1 cellular context compared by ENCODE assay signal in genomic region chr7:49766966-49767365, GRCh38.
TF ChIP-seq lines count a peak whose summit lies in the region.

No MANE protein-coding gene starts in this region.

TF ChIP-seq in GM12878, 131 proteins besides CTCF, POLR2A, EP300 and RAD21 (continued from another document and continues in another):
- TF ChIP-seq PRDM15 (CRISPR knock-in tag; IDR thresholded peaks at IDR 0.05) (no peak), SMC3 (IDR thresholded peaks at IDR 0.05; ENCODE audit: borderline replicate concordance, low read length) (0 out of 2 replicates have a peak, but pooled peaks have one; percentile 18), EGR1 (IDR thresholded peaks at IDR 0.05; ENCODE audit: borderline replicate concordance in 1 of 2, low read depth in 2 of 2, low read length in 2 of 2) (no peak), ZNF622 (IDR thresholded peaks at IDR 0.05) (no peak), BCLAF1 (IDR thresholded peaks at IDR 0.05) (no peak), ZNF24 (IDR thresholded peaks at IDR 0.05) (no peak), ZSCAN29 (IDR thresholded peaks at IDR 0.05) (no peak), NFXL1 (IDR thresholded peaks at IDR 0.05; ENCODE audit: borderline replicate concordance) (no peak), CHD1 (IDR thresholded peaks at IDR 0.05; ENCODE audit: low read depth, low read length) (no peak), TBL1XR1 (IDR thresholded peaks at IDR 0.05; ENCODE audit: low read depth, low read length) (peak; percentile 93), HDGF (IDR thresholded peaks at IDR 0.05) (no peak), JUND (IDR thresholded peaks at IDR 0.05; ENCODE audit: low read depth, low read length) (peak; percentile 83), NR2C1 (IDR thresholded peaks at IDR 0.05) (no peak), IRF3 (IDR thresholded peaks at IDR 0.05) (no peak), JUNB (IDR thresholded peaks at IDR 0.05) (peak; percentile 90), HDAC2 (IDR thresholded peaks at IDR 0.05) (no peak), LARP7 (IDR thresholded peaks at IDR 0.05) (no peak), USF1 (IDR thresholded peaks at IDR 0.05; ENCODE audit: borderline replicate concordance, extremely low read length, insufficient read depth, low read depth, low read length) (no peak), E2F4 (IDR thresholded peaks at IDR 0.05; ENCODE audit: low read depth, low read length) (no peak), RUNX3 (IDR thresholded peaks at IDR 0.05; ENCODE audit: low read length) (peak; percentile 96), USF2 (IDR thresholded peaks at IDR 0.05; ENCODE audit: borderline replicate concordance, low read depth, low read length) (no peak), NRF1 (conservative IDR thresholded peaks at IDR 0.05; ENCODE audit: low read depth, low read length) (no peak), POLR2AphosphoS2 (IDR thresholded peaks at IDR 0.05; ENCODE audit: low read depth, low read length) (no peak), RAD51 (IDR thresholded peaks at IDR 0.05) (no peak), TARDBP (IDR thresholded peaks at IDR 0.05; ENCODE audit: borderline replicate concordance) (no peak), HCFC1 (IDR thresholded peaks at IDR 0.05; ENCODE audit: low read length) (no peak), HDAC6 (IDR thresholded peaks at IDR 0.05; ENCODE audit: unreplicated experiment) (no peak), TAF1 (IDR thresholded peaks at IDR 0.05; ENCODE audit: borderline replicate concordance, low read depth, low read length) (no peak), NFYA (IDR thresholded peaks at IDR 0.05; ENCODE audit: borderline replicate concordance, low read depth, low read length) (no peak), CREB1 (IDR thresholded peaks at IDR 0.05; ENCODE audit: low read depth) (peak; percentile 61), SREBF2 (IDR thresholded peaks at IDR 0.05; ENCODE audit: low read length) (no peak), PAX5 (IDR thresholded peaks at IDR 0.05; ENCODE audit: borderline replicate concordance, low read depth, low read length) (peak; percentile 99), ZBTB4 (CRISPR knock-in tag; IDR thresholded peaks at IDR 0.05) (no peak), PKNOX1 (IDR thresholded peaks at IDR 0.05) (peak; percentile 77), ESRRA (IDR thresholded peaks at IDR 0.05; ENCODE audit: low read length) (no peak), FOS (IDR thresholded peaks at IDR 0.05; ENCODE audit: borderline replicate concordance, extremely low read depth, insufficient read length) (no peak), BCL11A (IDR thresholded peaks at IDR 0.05; ENCODE audit: low read depth, low read length) (peak; percentile 80), MEF2B (IDR thresholded peaks at IDR 0.05; ENCODE audit: partially characterized antibody, poor library complexity, severe bottlenecking) (peak; percentile 79), MTA2 (IDR thresholded peaks at IDR 0.05; ENCODE audit: low read depth) (peak; percentile 92), YBX1 (IDR thresholded peaks at IDR 0.05) (no peak), TCF7 (IDR thresholded peaks at IDR 0.05; ENCODE audit: borderline replicate concordance) (0 out of 2 replicates have a peak, but pooled peaks have one; percentile 53), RCOR1 (conservative IDR thresholded peaks at IDR 0.05; ENCODE audit: low read depth, low read length) (peak; percentile 83; the same call in 1 of the 2 replicates), MAX (IDR thresholded peaks at IDR 0.05; ENCODE audit: low read depth, low read length) (no peak), BHLHE40 (IDR thresholded peaks at IDR 0.05; ENCODE audit: borderline replicate concordance in 1 of 2, low read depth in 2 of 2, low read length in 1 of 2) (peak in 1 of 2 experiments; percentile 80; a peak in 2 of 4 replicates), PML (IDR thresholded peaks at IDR 0.05; ENCODE audit: low read length) (peak; percentile 89), CHD4 (IDR thresholded peaks at IDR 0.05) (no peak), ZNF207 (IDR thresholded peaks at IDR 0.05; ENCODE audit: borderline replicate concordance) (no peak), SUPT20H (IDR thresholded peaks at IDR 0.05; ENCODE audit: borderline replicate concordance, control insufficient read depth, low read depth, low read length) (no peak), YY1 (IDR thresholded peaks at IDR 0.05; ENCODE audit: low read depth, low read length) (no peak), SPI1 (IDR thresholded peaks at IDR 0.05; ENCODE audit: borderline replicate concordance, insufficient read depth, low read depth, low read length) (no peak), ATF3 (IDR thresholded peaks at IDR 0.05; ENCODE audit: borderline replicate concordance, extremely low read depth, low read depth, low read length) (no peak), BACH1 (IDR thresholded peaks at IDR 0.05; ENCODE audit: borderline replicate concordance) (peak; percentile 16; the same call in 1 of the 2 replicates), SMAD5 (IDR thresholded peaks at IDR 0.05; ENCODE audit: low read depth) (no peak), IKZF2 (IDR thresholded peaks at IDR 0.05) (peak; percentile 93), IRF5 (IDR thresholded peaks at IDR 0.05; ENCODE audit: borderline replicate concordance) (no peak)
